In genomic region chr10:78035025-78035424, GRCh38 we compare ENCODE assay signal across 9 cellular contexts. TPM values are rescaled to one million over a fixed set of nuclear protein-coding genes. Genes with fewer than 3 reads are reported as not detected.
A peak's percentile ranks its signal among the peaks of the same experiment; 100 is the strongest.
DNase-seq lines count a peak whose midpoint lies in the region; ATAC-seq and TF ChIP-seq lines count a peak whose summit lies in the region.
"Had no signal": no experiment of that assay in that cellular context is flagged by ENCODE, and none has a peak within 500 bp of the region (broad histone marks: within the 10 kb centered on the region; RNA-seq: fewer than 3 reads in every experiment).

No MANE protein-coding gene starts in this region.

- peak overlapping the region in 3 of 4 donors; percentile 91 to 99 (median 92) for H3K4me3 Mint-ChIP-seq in IgD-negative memory B cell

- DNase-seq in AG09309 (ENCODE audit: low read depth) = no peak
- DNase-seq in cardiac fibroblast (ENCODE audit: low read depth in 2 of 2) = peak in 1 of 2 donors; percentile 24
- DNase-seq in epidermal melanocyte (ENCODE audit: insufficient read length, low spot score) = no peak
- DNase-seq: stimulated activated CD4-positive, alpha-beta T cell treated with anti-CD3 and anti-CD28 coated beads, Interleukin-12 subunit alpha, Interleukin-12 subunit beta, amount 100 ng/mL, for 4 hours had no signal

- H3K27ac ChIP-seq in muscle layer of duodenum (ENCODE audit: low read length) = peak overlapping the region; percentile 68

- H3K36me3 Mint-ChIP-seq in IgD-negative memory B cell = no peaks in the 10 kb centered on the region

- H3K27ac Mint-ChIP-seq in IgD-negative memory B cell = peak overlapping the region; percentile 80 to 91 (median 80)

- no peaks in the 10 kb centered on the region for H3K9me3 ChIP-seq in muscle layer of duodenum (ENCODE audit: control insufficient read depth in 1 of 2, low read length in 2 of 2)

- ATAC-seq in GM19463 (IDR thresholded peaks at IDR 0.05; ENCODE audit: unreplicated experiment) (no peak), GM21515 (IDR thresholded peaks at IDR 0.05; ENCODE audit: unreplicated experiment) (no peak), GM18868 (IDR thresholded peaks at IDR 0.05; ENCODE audit: unreplicated experiment) (no peak)

- H3K27me3 ChIP-seq in muscle layer of duodenum (ENCODE audit: low read depth, low read length) = no peaks in the 10 kb centered on the region

- no peaks in the 10 kb centered on the region for H3K9me3 Mint-ChIP-seq in IgD-negative memory B cell

- H3K4me1 ChIP-seq in muscle layer of duodenum (ENCODE audit: control insufficient read depth in 1 of 2, insufficient read depth in 2 of 2, low read length in 2 of 2) = peaks cover 13 to 18% of the 10 kb centered on the region in 2 donors

- H3K4me1 Mint-ChIP-seq in IgD-negative memory B cell = peaks cover 31 to 46% (median 44%) of the 10 kb centered on the region in 3 donors

- TF ChIP-seq CTCF in AG09309 (IDR thresholded peaks at IDR 0.05; ENCODE audit: control insufficient read depth, insufficient read depth, low read depth, low read length, missing control alignments) (no peak), cardiac fibroblast (IDR thresholded peaks at IDR 0.05; ENCODE audit: low read depth, low read length) (no peak)

- H3K36me3 ChIP-seq in muscle layer of duodenum (ENCODE audit: control insufficient read depth in 1 of 2, insufficient read depth in 2 of 2, low read length in 2 of 2) = peaks cover 44 to 47% of the 10 kb centered on the region in 2 donors

- no peaks in the 10 kb centered on the region for H3K27me3 Mint-ChIP-seq in IgD-negative memory B cell

- H3K4me3 ChIP-seq in AG09309 (ENCODE audit: control insufficient read depth, low read depth, low read length) = peak overlapping the region; percentile 95
- peak overlapping the region; percentile 77 to 89 for H3K4me3 ChIP-seq in cardiac fibroblast (replicated peaks in 1 of 2; ENCODE audit: low read depth in 2 of 2, low read length in 2 of 2)
- H3K4me3 ChIP-seq in muscle layer of duodenum (ENCODE audit: low read depth in 1 of 2, low read length in 2 of 2) = peak overlapping the region; percentile 85 to 92

RNA-seq across cellular contexts. Expression of gene RPS24, which starts 1.4 kb away (rescaled TPM):
- 1,078 TPM for polyA plus RNA-seq in IgD-negative memory B cell

RNA-seq across cellular contexts. Expression of gene POLR3A, which starts 5.7 kb away (rescaled TPM):
- polyA plus RNA-seq in IgD-negative memory B cell = 6.5 TPM
